18 cellular contexts compared by ENCODE assay signal in the genomic region with DNA sequence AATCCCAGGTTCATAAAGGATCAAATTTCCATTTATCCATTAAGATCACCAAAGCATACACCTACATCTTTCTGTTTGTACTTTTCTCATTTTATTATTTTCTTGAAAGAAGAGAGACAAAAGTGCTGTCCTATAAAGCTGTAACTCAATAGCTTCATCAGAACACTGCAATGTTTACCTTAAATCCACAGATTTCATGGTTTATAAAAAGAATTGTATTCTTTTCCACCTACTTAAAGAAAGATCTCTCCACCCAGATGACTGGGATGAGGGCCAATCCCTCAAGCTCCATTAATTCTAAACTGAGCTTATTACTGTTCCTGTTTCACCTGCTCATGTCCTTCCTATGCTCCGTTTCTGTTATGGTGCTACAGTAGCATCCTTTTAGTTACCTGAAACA.
"Had no signal": no experiment of that assay in that cellular context is flagged by ENCODE, and none has a peak within 500 bp of the region (broad histone marks: within the 10 kb centered on the region; RNA-seq: fewer than 3 reads in every experiment).

No MANE protein-coding gene starts in this region.

- H3K27me3 Mint-ChIP-seq: activated B cell treated with CpG ODN at 0.5 μM for 24 hours; activated naive CD4-positive, alpha-beta T cell treated with anti-CD3 and anti-CD28 coated beads, Interleukin-2, amount 10 ng/mL, durations not matched to agents 7 days and 5 days; central memory CD8-positive, alpha-beta T cell had no signal

- ATAC-seq: gastroesophageal sphincter; natural killer cell; right lobe of liver; stimulated activated effector memory CD8-positive, alpha-beta T cell treated with anti-CD3 and anti-CD28 coated beads, Interleukin-12 subunit alpha, Interleukin-12 subunit beta, amount 100 ng/mL, for 72 hours had no signal

- H3K27me3 ChIP-seq: gastroesophageal sphincter, right lobe of liver, tibial artery, vagina had no signal

- H3K36me3 ChIP-seq: gastroesophageal sphincter, left ventricle myocardium inferior, prostate gland, right lobe of liver, tibial artery, vagina had no signal

- H3K4me3 Mint-ChIP-seq: activated B cell treated with CpG ODN at 0.5 μM for 24 hours; activated naive CD4-positive, alpha-beta T cell treated with anti-CD3 and anti-CD28 coated beads, Interleukin-2, amount 10 ng/mL, durations not matched to agents 7 days and 5 days; brain; central memory CD8-positive, alpha-beta T cell; memory B cell; natural killer cell; stimulated activated effector memory CD8-positive, alpha-beta T cell treated with anti-CD3 and anti-CD28 coated beads, Interleukin-12 subunit alpha, Interleukin-12 subunit beta, amount 100 ng/mL, for 72 hours had no signal

- H3K36me3 Mint-ChIP-seq: activated naive CD4-positive, alpha-beta T cell treated with anti-CD3 and anti-CD28 coated beads, Interleukin-2, amount 10 ng/mL, durations not matched to agents 7 days and 5 days; memory B cell; natural killer cell; stimulated activated effector memory CD8-positive, alpha-beta T cell treated with anti-CD3 and anti-CD28 coated beads, Interleukin-12 subunit alpha, Interleukin-12 subunit beta, amount 100 ng/mL, for 72 hours had no signal

- H3K9me3 Mint-ChIP-seq: activated B cell treated with CpG ODN at 0.5 μM for 24 hours; activated naive CD4-positive, alpha-beta T cell treated with anti-CD3 and anti-CD28 coated beads, Interleukin-2, amount 10 ng/mL, durations not matched to agents 7 days and 5 days; activated T-helper 2 cell treated with anti-CD3 and anti-CD28 coated beads, Interferon-gamma antibody, Interleukin-2, Interleukin-4, amounts not matched to agents 10 μg/mL and 5 μg/mL and 100 μg/mL, durations not matched to agents 14 hours and 24 hours and 36 hours; central memory CD8-positive, alpha-beta T cell; memory B cell; stimulated activated effector memory CD8-positive, alpha-beta T cell treated with anti-CD3 and anti-CD28 coated beads, Interleukin-12 subunit alpha, Interleukin-12 subunit beta, amount 100 ng/mL, for 72 hours had no signal

- H3K27ac ChIP-seq: gastroesophageal sphincter, left ventricle myocardium inferior, prostate gland, right lobe of liver, tibial artery, vagina had no signal

- H3K9me3 ChIP-seq: gastroesophageal sphincter, left ventricle myocardium inferior, prostate gland, right lobe of liver, tibial artery, vagina had no signal

- H3K4me1 Mint-ChIP-seq: activated naive CD4-positive, alpha-beta T cell treated with anti-CD3 and anti-CD28 coated beads, Interleukin-2, amount 10 ng/mL, durations not matched to agents 7 days and 5 days; central memory CD8-positive, alpha-beta T cell; natural killer cell; stimulated activated effector memory CD8-positive, alpha-beta T cell treated with anti-CD3 and anti-CD28 coated beads, Interleukin-12 subunit alpha, Interleukin-12 subunit beta, amount 100 ng/mL, for 72 hours had no signal

- DNase-seq: activated B cell treated with CpG ODN at 0.5 μM for 24 hours; activated CD4-positive, alpha-beta T cell treated with anti-CD3 and anti-CD28 coated beads, Interleukin-2, amount 50 U/mL, for 1 hour; activated naive CD4-positive, alpha-beta T cell treated with anti-CD3 and anti-CD28 coated beads, Interleukin-2, amount 10 ng/mL, durations not matched to agents 7 days and 5 days; activated T-cell treated with anti-CD3 and anti-CD28 coated beads for 4 hours; kidney; left ventricle myocardium inferior; natural killer cell; occipital lobe; right lobe of liver; tibial artery had no signal

- H3K4me1 ChIP-seq: gastroesophageal sphincter, left ventricle myocardium inferior, prostate gland, vagina had no signal

- H3K27ac Mint-ChIP-seq: activated B cell treated with CpG ODN at 0.5 μM for 24 hours; activated naive CD4-positive, alpha-beta T cell treated with anti-CD3 and anti-CD28 coated beads, Interleukin-2, amount 10 ng/mL, durations not matched to agents 7 days and 5 days; activated T-helper 2 cell treated with anti-CD3 and anti-CD28 coated beads, Interferon-gamma antibody, Interleukin-2, Interleukin-4, amounts not matched to agents 10 μg/mL and 5 μg/mL and 100 μg/mL, durations not matched to agents 14 hours and 24 hours and 36 hours; brain; memory B cell; natural killer cell; stimulated activated effector memory CD8-positive, alpha-beta T cell treated with anti-CD3 and anti-CD28 coated beads, Interleukin-12 subunit alpha, Interleukin-12 subunit beta, amount 100 ng/mL, for 72 hours had no signal

- H3K4me3 ChIP-seq: gastroesophageal sphincter, left ventricle myocardium inferior, prostate gland, right lobe of liver, tibial artery, vagina had no signal
